In the genomic region with DNA sequence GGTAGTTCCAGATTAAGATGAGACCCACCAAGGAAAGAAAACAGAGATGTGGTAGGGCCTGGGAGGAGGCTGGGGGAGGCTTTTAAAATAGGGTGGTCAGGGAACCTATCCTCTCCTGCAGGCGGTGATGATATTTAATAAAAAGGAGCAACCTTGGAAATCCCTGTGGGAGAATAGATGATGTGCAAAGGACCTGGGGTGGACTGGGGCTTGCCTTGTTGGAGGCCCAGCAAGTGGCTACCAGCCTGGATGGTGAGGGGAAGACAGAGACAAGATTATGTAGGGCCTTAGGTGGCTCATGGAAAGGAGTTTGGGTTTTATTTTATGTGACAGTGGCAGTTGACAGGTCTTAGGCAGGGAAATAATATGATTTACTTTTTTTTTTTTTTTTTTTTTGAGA, we compare ENCODE assay signal across 8 cellular contexts. TPM values are rescaled to one million over a fixed set of nuclear protein-coding genes. Genes with fewer than 3 reads are reported as not detected.
DNase-seq lines count a peak whose midpoint lies in the region; ATAC-seq, FAIRE-seq and TF ChIP-seq lines count a peak whose summit lies in the region.

No MANE protein-coding gene starts in this region.

- peaks cover 28% of the 10 kb centered on the region for H3K4me1 Mint-ChIP-seq in HFFc6 (ENCODE audit: low read depth)
- peaks cover 36 to 61% (median 57%) of the 10 kb centered on the region in 7 donors for H3K4me1 Mint-ChIP-seq in naive thymus-derived CD4-positive, alpha-beta T cell

- H3K36me3 ChIP-seq in adrenal gland (replicated peaks in 1 of 2) = peaks cover 0 to 16% of the 10 kb centered on the region in 2 donors
- H3K36me3 ChIP-seq in naive thymus-derived CD4-positive, alpha-beta T cell (ENCODE audit: control insufficient read depth in 2 of 3, insufficient read depth in 3 of 3, low read length in 3 of 3) = peaks cover 0 to 20% (median 0%) of the 10 kb centered on the region in 3 experiments

- H3K27me3 Mint-ChIP-seq in HFFc6 (ENCODE audit: insufficient read depth) = peaks cover 10% of the 10 kb centered on the region
- peaks cover 0 to 8% (median 0%) of the 10 kb centered on the region in 5 donors for H3K27me3 Mint-ChIP-seq in naive thymus-derived CD4-positive, alpha-beta T cell

- H3K27ac Mint-ChIP-seq in HFFc6 = peak overlapping the region; percentile 97
- H3K27ac Mint-ChIP-seq in naive thymus-derived CD4-positive, alpha-beta T cell = peak overlapping the region; percentile 95 to 100 (median 99)

- POLR2A ChIA-PET in A549 (lab: Yijun Ruan, JAX) = interaction anchor here (1.0 to 1.5 kb wide), 3 partner anchors 93 to 108 kb away, joined by 5 to 6 read pairs (median 6); a partner anchor contains a TSS
- POLR2A ChIA-PET in naive thymus-derived CD4-positive, alpha-beta T cell (lab: Charles Lee) = interaction anchor here (1.0 to 7.9 kb wide), 4 partner anchors 93 to 292 kb away, joined by 3 to 167 read pairs (median 10); a partner anchor contains a TSS

- FAIRE-seq in A549 (lab: Jason Lieb, UNC) = no peak

- TF ChIP-seq CTCF in A549 (IDR thresholded peaks at IDR 0.05) (no peak), HFFc6 (IDR thresholded peaks at IDR 0.05) (no peak), adrenal gland (IDR thresholded peaks at IDR 0.05) (no peak)

- peak overlapping the region; percentile 93 for H3K4me3 Mint-ChIP-seq in HFFc6
- peak overlapping the region; percentile 90 to 98 (median 95) for H3K4me3 Mint-ChIP-seq in naive thymus-derived CD4-positive, alpha-beta T cell

- no peak for TF ChIP-seq RAD21 in A549 (conservative IDR thresholded peaks at IDR 0.05 in 1 of 2, IDR thresholded peaks at IDR 0.05 in 1 of 2)

- no peaks in the 10 kb centered on the region for H3K27me3 ChIP-seq in adrenal gland
- no peaks in the 10 kb centered on the region for H3K27me3 ChIP-seq in naive thymus-derived CD4-positive, alpha-beta T cell (ENCODE audit: control insufficient read depth in 2 of 2, insufficient read depth in 2 of 2, low read length in 2 of 2)

- H3K9me3 Mint-ChIP-seq in HFFc6 = no peaks in the 10 kb centered on the region
- H3K9me3 Mint-ChIP-seq in naive thymus-derived CD4-positive, alpha-beta T cell = peaks cover 0 to 17% (median 0%) of the 10 kb centered on the region in 11 donors

- H3K4me3 ChIP-seq in A549 (no peak overlapping the region), adrenal gland (no peak overlapping the region)
- H3K4me3 ChIP-seq in naive thymus-derived CD4-positive, alpha-beta T cell (ENCODE audit: low read length) = peak overlapping the region; percentile 66

- no peak for TF ChIP-seq EP300 in A549 (IDR thresholded peaks at IDR 0.05)

- ATAC-seq in A549 (no peak), HG02840 (IDR thresholded peaks at IDR 0.05; ENCODE audit: low FRiP score, unreplicated experiment) (no peak)
- ATAC-seq in naive thymus-derived CD4-positive, alpha-beta T cell = no peak

- H3K4me2 ChIP-seq in A549 = peak overlapping the region; percentile 68

- intact Hi-C loops in adrenal gland (cut with DNase I) = loop anchor here in 1 of 2 donors (5.0 to 10.0 kb wide), 2 partner anchors 102 to 294 kb away; a partner anchor contains a TSS
- intact Hi-C loops in naive thymus-derived CD4-positive, alpha-beta T cell (cut with micrococcal nuclease) = loop anchor here (5.0 to 10.0 kb wide), 2 partner anchors 794 to 1557 kb away; a partner anchor contains a TSS

- TF ChIP-seq POLR2A in A549 (IDR thresholded peaks at IDR 0.05; ENCODE audit: low read length) (no peak), adrenal gland (IDR thresholded peaks at IDR 0.05) (no peak)

- H3K27ac ChIP-seq in A549 (no peak overlapping the region), adrenal gland (peak overlapping the region in 4 of 5 donors; percentile 96 to 97 (median 96))
- H3K27ac ChIP-seq in naive thymus-derived CD4-positive, alpha-beta T cell (ENCODE audit: low read depth, low read length) = peak overlapping the region; percentile 99

- CTCF ChIA-PET in A549 (lab: Yijun Ruan, JAX) = interaction anchor here (3.0 to 16.3 kb wide), 4 partner anchors 12 to 99 kb away, joined by 12 to 320 read pairs (median 101); a partner anchor contains a TSS
- CTCF ChIA-PET in naive thymus-derived CD4-positive, alpha-beta T cell (lab: Charles Lee) = interaction anchor here (1.0 to 3.5 kb wide), 5 partner anchors 90 to 297 kb away, joined by 4 to 21 read pairs (median 7); no protein-coding TSS in a partner anchor

- 100% methylated on average over 1 of the region's 1 CpG for WGBS in A549 (ENCODE audit: missing lambda C conversion rate)
- WGBS in adrenal gland, 4 donors = 95 to 100% (median 98%) methylated on average over 1 of the region's 1 CpG

- no peaks in the 10 kb centered on the region for H3K9me3 ChIP-seq in A549
- no peaks in the 10 kb centered on the region for H3K9me3 ChIP-seq in adrenal gland (replicated peaks in 1 of 3)
- no peaks in the 10 kb centered on the region for H3K9me3 ChIP-seq in naive thymus-derived CD4-positive, alpha-beta T cell (ENCODE audit: control insufficient read depth in 2 of 3, low read length in 3 of 3)

- H3K36me3 Mint-ChIP-seq in HFFc6 (ENCODE audit: low read depth) = peaks cover 11% of the 10 kb centered on the region
- peaks cover 0 to 23% (median 9%) of the 10 kb centered on the region in 5 donors for H3K36me3 Mint-ChIP-seq in naive thymus-derived CD4-positive, alpha-beta T cell

- no peak for DNase-seq in A549 (ENCODE audit: low read depth in 1 of 2, low spot score in 1 of 2)
- DNase-seq in HFFc6 = no peak
- DNase-seq in adrenal gland = no peak
- DNase-seq in naive thymus-derived CD4-positive, alpha-beta T cell = no peak
- DNase-seq in NOMO-1 (lab: John Stamatoyannopoulos, UW; ENCODE audit: unreplicated experiment in 2 of 2) = no peak
- DNase-seq in NCI-H446 (lab: John Stamatoyannopoulos, UW) = no peak
- no peak for DNase-seq in NOMO-1 treated with DMSO at 0.1 percent for 48 hours (lab: John Stamatoyannopoulos, UW; ENCODE audit: unreplicated experiment)

- H3K4me1 ChIP-seq in A549 (peaks cover 11% of the 10 kb centered on the region; the same call in 2 of the 3 replicates), adrenal gland (replicated peaks in 1 of 2) (peaks cover 4 to 18% of the 10 kb centered on the region in 2 donors)
- peaks cover 14 to 18% of the 10 kb centered on the region in 2 donors for H3K4me1 ChIP-seq in naive thymus-derived CD4-positive, alpha-beta T cell (ENCODE audit: control insufficient read depth in 2 of 2, insufficient read depth in 2 of 2, low read length in 2 of 2)

TF ChIP-seq in A549, 52 proteins besides CTCF, POLR2A, EP300 and RAD21:
- TF ChIP-seq HOXB13 (CRISPR knock-in tag; IDR thresholded peaks at IDR 0.05; ENCODE audit: low read depth) (no peak), JUN (IDR thresholded peaks at IDR 0.05) (no peak), JUNB (IDR thresholded peaks at IDR 0.05) (no peak), FOXS1 (CRISPR knock-in tag; IDR thresholded peaks at IDR 0.05) (no peak), CHD2 (IDR thresholded peaks at IDR 0.05; ENCODE audit: low read length, partially characterized antibody) (no peak)
- TF ChIP-seq, protein P1, sequence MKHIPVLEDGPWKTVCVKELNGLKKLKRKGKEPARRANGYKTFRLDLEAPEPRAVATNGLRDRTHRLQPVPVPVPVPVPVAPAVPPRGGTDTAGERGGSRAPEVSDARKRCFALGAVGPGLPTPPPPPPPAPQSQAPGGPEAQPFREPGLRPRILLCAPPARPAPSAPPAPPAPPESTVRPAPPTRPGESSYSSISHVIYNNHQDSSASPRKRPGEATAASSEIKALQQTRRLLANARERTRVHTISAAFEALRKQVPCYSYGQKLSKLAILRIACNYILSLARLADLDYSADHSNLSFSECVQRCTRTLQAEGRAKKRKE (CRISPR knock-in tag; IDR thresholded peaks at IDR 0.05; ENCODE audit: low read depth) = no peak
- TF ChIP-seq, protein P2, sequence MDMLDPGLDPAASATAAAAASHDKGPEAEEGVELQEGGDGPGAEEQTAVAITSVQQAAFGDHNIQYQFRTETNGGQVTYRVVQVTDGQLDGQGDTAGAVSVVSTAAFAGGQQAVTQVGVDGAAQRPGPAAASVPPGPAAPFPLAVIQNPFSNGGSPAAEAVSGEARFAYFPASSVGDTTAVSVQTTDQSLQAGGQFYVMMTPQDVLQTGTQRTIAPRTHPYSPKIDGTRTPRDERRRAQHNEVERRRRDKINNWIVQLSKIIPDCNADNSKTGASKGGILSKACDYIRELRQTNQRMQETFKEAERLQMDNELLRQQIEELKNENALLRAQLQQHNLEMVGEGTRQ (IDR thresholded peaks at IDR 0.05) = no peak

RNA-seq across cellular contexts. Expression of a gene that starts 1.8 kb away (rescaled TPM):
- polyA plus RNA-seq in A549 (2011; rRNA removed) (77.9 and 93.0 TPM in 2 replicates), A549 (2017; fragmentation: RNase III; extraction: RNeasy Plus Mini Kit Qiagen cat#74134 plus additional on column Dnase treatment) (50.0 to 54.6 TPM (median 50.3 TPM) in 3 replicates), adrenal gland (10 to 100 TPM; 46.5 to 91.0 (median 47.7) TPM)
- 79.6 and 114 TPM in 2 replicates for polyA plus RNA-seq in A549 (2012; cell fraction: cytosol; rRNA removed)
- 106 and 108 TPM in 2 replicates for polyA plus RNA-seq in A549 (2012; cell fraction: nucleus; rRNA removed)
- polyA minus RNA-seq in A549 (2011; rRNA and poly(A)+ RNA removed) = 345 and 346 TPM in 2 replicates
- total RNA-seq in HFFc6 (2021; fragmentation: NEBNext Ultra II Directional; extraction: Animal tissue kit (Norgen Biotek cat#: 25700)) = 10 to 100 TPM; 31.6 to 36.3 (median 32.6) TPM
- total RNA-seq in adrenal gland = 10 to 100 TPM; 43.8 to 99.4 (median 55.5) TPM
- total RNA-seq in naive thymus-derived CD4-positive, alpha-beta T cell = 100 to 1,000 TPM in 4 of 5 experiments, 10 to 100 TPM in 1; 60.1 to 232 (median 112) TPM
- 10 to 100 TPM; 11.8 to 19.2 TPM for polyA plus RNA-seq in naive thymus-derived CD4-positive, alpha-beta T cell

Comparison
In these comparisons a context has a peak if more than half of its experiments do, and no peak if none do; other contexts are left out.
1. H3K27ac ChIP-seq: peak in adrenal gland (4 of 5) and naive thymus-derived CD4-positive, alpha-beta T cell (single experiment); none in A549 (0 of 2).